1 cellular context compared by ENCODE assay signal in genomic region chr11:113690619-113691569, GRCh38.
TF ChIP-seq lines count a peak whose summit lies in the region.

No MANE protein-coding gene starts in this region.

TF ChIP-seq in HepG2, 621 proteins besides CTCF, POLR2A, EP300 and RAD21 (continued from another document):
- TF ChIP-seq, protein P1, sequence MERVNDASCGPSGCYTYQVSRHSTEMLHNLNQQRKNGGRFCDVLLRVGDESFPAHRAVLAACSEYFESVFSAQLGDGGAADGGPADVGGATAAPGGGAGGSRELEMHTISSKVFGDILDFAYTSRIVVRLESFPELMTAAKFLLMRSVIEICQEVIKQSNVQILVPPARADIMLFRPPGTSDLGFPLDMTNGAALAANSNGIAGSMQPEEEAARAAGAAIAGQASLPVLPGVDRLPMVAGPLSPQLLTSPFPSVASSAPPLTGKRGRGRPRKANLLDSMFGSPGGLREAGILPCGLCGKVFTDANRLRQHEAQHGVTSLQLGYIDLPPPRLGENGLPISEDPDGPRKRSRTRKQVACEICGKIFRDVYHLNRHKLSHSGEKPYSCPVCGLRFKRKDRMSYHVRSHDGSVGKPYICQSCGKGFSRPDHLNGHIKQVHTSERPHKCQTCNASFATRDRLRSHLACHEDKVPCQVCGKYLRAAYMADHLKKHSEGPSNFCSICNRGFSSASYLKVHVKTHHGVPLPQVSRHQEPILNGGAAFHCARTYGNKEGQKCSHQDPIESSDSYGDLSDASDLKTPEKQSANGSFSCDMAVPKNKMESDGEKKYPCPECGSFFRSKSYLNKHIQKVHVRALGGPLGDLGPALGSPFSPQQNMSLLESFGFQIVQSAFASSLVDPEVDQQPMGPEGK (CRISPR knock-in tag; IDR thresholded peaks at IDR 0.05), result peak; percentile 63
- TF ChIP-seq FOSL2 (CRISPR knock-in tag; IDR thresholded peaks at IDR 0.05) (peak; percentile 40; the same call in 1 of the 2 replicates), MATR3 (CRISPR knock-in tag; IDR thresholded peaks at IDR 0.05) (no peak), ZNF567 (CRISPR knock-in tag; IDR thresholded peaks at IDR 0.05; ENCODE audit: borderline replicate concordance) (no peak), SKIL (CRISPR knock-in tag; IDR thresholded peaks at IDR 0.05; ENCODE audit: borderline replicate concordance) (0 out of 2 replicates have a peak, but pooled peaks have one; percentile 25), ZKSCAN8 (CRISPR knock-in tag; IDR thresholded peaks at IDR 0.05; ENCODE audit: borderline replicate concordance) (no peak), ZNF687 (CRISPR knock-in tag; IDR thresholded peaks at IDR 0.05) (peak; percentile 32; the same call in 1 of the 2 replicates), NFKB2 (CRISPR knock-in tag; IDR thresholded peaks at IDR 0.05; ENCODE audit: borderline replicate concordance) (no peak), CAMTA2 (CRISPR knock-in tag; IDR thresholded peaks at IDR 0.05; ENCODE audit: borderline replicate concordance) (no peak)
- TF ChIP-seq, protein P2, sequence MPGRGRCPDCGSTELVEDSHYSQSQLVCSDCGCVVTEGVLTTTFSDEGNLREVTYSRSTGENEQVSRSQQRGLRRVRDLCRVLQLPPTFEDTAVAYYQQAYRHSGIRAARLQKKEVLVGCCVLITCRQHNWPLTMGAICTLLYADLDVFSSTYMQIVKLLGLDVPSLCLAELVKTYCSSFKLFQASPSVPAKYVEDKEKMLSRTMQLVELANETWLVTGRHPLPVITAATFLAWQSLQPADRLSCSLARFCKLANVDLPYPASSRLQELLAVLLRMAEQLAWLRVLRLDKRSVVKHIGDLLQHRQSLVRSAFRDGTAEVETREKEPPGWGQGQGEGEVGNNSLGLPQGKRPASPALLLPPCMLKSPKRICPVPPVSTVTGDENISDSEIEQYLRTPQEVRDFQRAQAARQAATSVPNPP (CRISPR knock-in tag; IDR thresholded peaks at IDR 0.05), result no peak
- TF ChIP-seq, protein P3, sequence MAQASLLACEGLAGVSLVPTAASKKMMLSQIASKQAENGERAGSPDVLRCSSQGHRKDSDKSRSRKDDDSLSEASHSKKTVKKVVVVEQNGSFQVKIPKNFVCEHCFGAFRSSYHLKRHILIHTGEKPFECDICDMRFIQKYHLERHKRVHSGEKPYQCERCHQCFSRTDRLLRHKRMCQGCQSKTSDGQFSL (CRISPR knock-in tag; IDR thresholded peaks at IDR 0.05), result peak; percentile 75; the same call in 1 of the 2 replicates
- TF ChIP-seq, protein P4, sequence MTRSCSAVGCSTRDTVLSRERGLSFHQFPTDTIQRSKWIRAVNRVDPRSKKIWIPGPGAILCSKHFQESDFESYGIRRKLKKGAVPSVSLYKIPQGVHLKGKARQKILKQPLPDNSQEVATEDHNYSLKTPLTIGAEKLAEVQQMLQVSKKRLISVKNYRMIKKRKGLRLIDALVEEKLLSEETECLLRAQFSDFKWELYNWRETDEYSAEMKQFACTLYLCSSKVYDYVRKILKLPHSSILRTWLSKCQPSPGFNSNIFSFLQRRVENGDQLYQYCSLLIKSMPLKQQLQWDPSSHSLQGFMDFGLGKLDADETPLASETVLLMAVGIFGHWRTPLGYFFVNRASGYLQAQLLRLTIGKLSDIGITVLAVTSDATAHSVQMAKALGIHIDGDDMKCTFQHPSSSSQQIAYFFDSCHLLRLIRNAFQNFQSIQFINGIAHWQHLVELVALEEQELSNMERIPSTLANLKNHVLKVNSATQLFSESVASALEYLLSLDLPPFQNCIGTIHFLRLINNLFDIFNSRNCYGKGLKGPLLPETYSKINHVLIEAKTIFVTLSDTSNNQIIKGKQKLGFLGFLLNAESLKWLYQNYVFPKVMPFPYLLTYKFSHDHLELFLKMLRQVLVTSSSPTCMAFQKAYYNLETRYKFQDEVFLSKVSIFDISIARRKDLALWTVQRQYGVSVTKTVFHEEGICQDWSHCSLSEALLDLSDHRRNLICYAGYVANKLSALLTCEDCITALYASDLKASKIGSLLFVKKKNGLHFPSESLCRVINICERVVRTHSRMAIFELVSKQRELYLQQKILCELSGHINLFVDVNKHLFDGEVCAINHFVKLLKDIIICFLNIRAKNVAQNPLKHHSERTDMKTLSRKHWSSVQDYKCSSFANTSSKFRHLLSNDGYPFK (CRISPR knock-in tag; IDR thresholded peaks at IDR 0.05; ENCODE audit: borderline replicate concordance), result 0 out of 2 replicates have a peak, but pooled peaks have one; percentile 31
